9 cellular contexts compared by ENCODE assay signal in genomic region chr11:76629853-76630599, GRCh38. TPM values are rescaled to one million over a fixed set of nuclear protein-coding genes. Genes with fewer than 3 reads are reported as not detected.
A peak's percentile ranks its signal among the peaks of the same experiment; 100 is the strongest.
DNase-seq lines count a peak whose midpoint lies in the region; ATAC-seq, FAIRE-seq and TF ChIP-seq lines count a peak whose summit lies in the region.
"Had no signal": no experiment of that assay in that cellular context is flagged by ENCODE, and none has a peak within 500 bp of the region (broad histone marks: within the 10 kb centered on the region; RNA-seq: fewer than 3 reads in every experiment).

No MANE protein-coding gene starts in this region.

- no peaks in the 10 kb centered on the region for H3K36me3 ChIP-seq in astrocyte (ENCODE audit: insufficient read depth, low read length)
- no peaks in the 10 kb centered on the region for H3K36me3 ChIP-seq in right lobe of liver
- H3K36me3 ChIP-seq in transverse colon = no peaks in the 10 kb centered on the region
- H3K36me3 ChIP-seq in effector memory CD4-positive, alpha-beta T cell (ENCODE audit: control insufficient read depth, insufficient read depth, low read length) = no peaks in the 10 kb centered on the region
- H3K36me3 ChIP-seq in A673 (ENCODE audit: insufficient read depth, low read length, poor library complexity, severe bottlenecking) = no peaks in the 10 kb centered on the region

- peak; percentile 75 to 86 (median 84) for ATAC-seq in right lobe of liver

- POLR2A ChIA-PET in activated CD4-positive, alpha-beta T cell treated with anti-CD3 and anti-CD28 coated beads, Interleukin-2, amount 10 ng/mL, durations not matched to agents 7 days and 5 days (lab: Charles Lee) = no interaction called here
- POLR2A ChIA-PET in A673 (lab: Charles Lee; ENCODE audit: low non-redundant PET) = interaction anchor here (0.6 kb wide), 1 partner anchor 398 kb away, joined by 3 read pairs; no protein-coding TSS in a partner anchor

- peak; percentile 22 for DNase-seq in activated CD4-positive, alpha-beta T cell treated with anti-CD3 and anti-CD28 coated beads for 48 hours
- DNase-seq in activated CD4-positive, alpha-beta T cell treated with anti-CD3 and anti-CD28 coated beads, Interleukin-2, amount 10 ng/mL, durations not matched to agents 7 days and 5 days = no peak
- no peak for DNase-seq in astrocyte (ENCODE audit: low read depth)
- peak; percentile 71 to 76 (median 75) for DNase-seq in right lobe of liver
- peak; percentile 66 for DNase-seq in transverse colon
- no peak for DNase-seq in effector memory CD4-positive, alpha-beta T cell
- DNase-seq in erythroblast (lab: John Stamatoyannopoulos, UW) = no peak
- DNase-seq in A673 (ENCODE audit: low spot score) = no peak

- no TSS peak for BruUV-seq in A673 (replicated peaks; lab: Mats Ljungman, UMichigan)

- no peak for TF ChIP-seq CTCF in astrocyte (IDR thresholded peaks at IDR 0.05; ENCODE audit: insufficient read depth, low read depth, low read length)
- peak in 1 of 4 donors; percentile 9 for TF ChIP-seq CTCF in right lobe of liver (IDR thresholded peaks at IDR 0.05)
- TF ChIP-seq CTCF in transverse colon (IDR thresholded peaks at IDR 0.05) = peak in 2 of 5 experiments; percentile 7 to 26
- no peak for TF ChIP-seq CTCF in A673 (conservative IDR thresholded peaks at IDR 0.05; ENCODE audit: low read depth, low read length)

- peak overlapping the region; percentile 13 for H2AFZ ChIP-seq in astrocyte (ENCODE audit: low read depth, low read length)

- 43% methylated on average over 10 of the region's 11 CpGs for WGBS in right lobe of liver (ENCODE audit: insufficient coverage, low coverage, low lambda C conversion rate, missing lambda C conversion rate)
- WGBS in transverse colon (ENCODE audit: low coverage in 1 of 2), 2 donors = 10 to 24% methylated on average over 2 to 11 of the region's 11 CpGs

- no peak overlapping the region for H3K27ac Mint-ChIP-seq in activated CD4-positive, alpha-beta T cell treated with anti-CD3 and anti-CD28 coated beads, Interleukin-2, amount 10 ng/mL, durations not matched to agents 7 days and 5 days
- H3K27ac Mint-ChIP-seq in astrocyte (ENCODE audit: unreplicated experiment) = no peak overlapping the region

- no peak for TF ChIP-seq EP300 in transverse colon (IDR thresholded peaks at IDR 0.05; ENCODE audit: low read depth)

- CTCF ChIA-PET in activated CD4-positive, alpha-beta T cell treated with anti-CD3 and anti-CD28 coated beads, Interleukin-2, amount 10 ng/mL, durations not matched to agents 7 days and 5 days (lab: Charles Lee) = interaction anchor here (0.8 kb wide), 2 partner anchors 12 to 25 kb away, joined by 3 read pairs; no protein-coding TSS in a partner anchor
- CTCF ChIA-PET in A673 (lab: Charles Lee) = no interaction called here

- H3K27me3 Mint-ChIP-seq in activated CD4-positive, alpha-beta T cell treated with anti-CD3 and anti-CD28 coated beads, Interleukin-2, amount 10 ng/mL, durations not matched to agents 7 days and 5 days = peaks cover 17% of the 10 kb centered on the region
- H3K27me3 Mint-ChIP-seq in astrocyte (ENCODE audit: low read depth, unreplicated experiment) = peaks cover 7% of the 10 kb centered on the region

- peaks cover 9% of the 10 kb centered on the region for H3K36me3 Mint-ChIP-seq in activated CD4-positive, alpha-beta T cell treated with anti-CD3 and anti-CD28 coated beads, Interleukin-2, amount 10 ng/mL, durations not matched to agents 7 days and 5 days (ENCODE audit: low read depth)
- H3K36me3 Mint-ChIP-seq in astrocyte (ENCODE audit: low read depth, unreplicated experiment) = peaks cover 7% of the 10 kb centered on the region

- H3K9ac ChIP-seq in astrocyte (ENCODE audit: low read length) = no peak overlapping the region

- H3K27me3 ChIP-seq in astrocyte (ENCODE audit: insufficient read depth, low read length) = no peaks in the 10 kb centered on the region
- H3K27me3 ChIP-seq in right lobe of liver = no peaks in the 10 kb centered on the region
- H3K27me3 ChIP-seq in transverse colon = no peaks in the 10 kb centered on the region
- no peaks in the 10 kb centered on the region for H3K27me3 ChIP-seq in effector memory CD4-positive, alpha-beta T cell (replicated peaks; ENCODE audit: control insufficient read depth, insufficient read depth, low read length, poor library complexity, severe bottlenecking)
- no peaks in the 10 kb centered on the region for H3K27me3 ChIP-seq in A673 (replicated peaks; ENCODE audit: insufficient read depth, low read depth, low read length, poor library complexity)

- H3K4me1 ChIP-seq in astrocyte (ENCODE audit: insufficient read depth, low read length) (peaks cover 16% of the 10 kb centered on the region), right lobe of liver (peaks cover 0 to 4% (median 0%) of the 10 kb centered on the region in 4 donors), transverse colon (peaks cover 0 to 33% (median 14%) of the 10 kb centered on the region in 4 donors), A673 (ENCODE audit: insufficient read depth, low read length, poor library complexity, severe bottlenecking) (no peaks in the 10 kb centered on the region)
- no peaks in the 10 kb centered on the region for H3K4me1 ChIP-seq in effector memory CD4-positive, alpha-beta T cell (ENCODE audit: control insufficient read depth, insufficient read depth, low read length, poor library complexity, severe bottlenecking)

- no peak overlapping the region for H3K4me3 Mint-ChIP-seq in activated CD4-positive, alpha-beta T cell treated with anti-CD3 and anti-CD28 coated beads, Interleukin-2, amount 10 ng/mL, durations not matched to agents 7 days and 5 days
- H3K4me3 Mint-ChIP-seq in astrocyte (ENCODE audit: unreplicated experiment) = no peak overlapping the region

- H3K4me3 ChIP-seq in astrocyte (ENCODE audit: insufficient read depth, low read depth, low read length) (no peak overlapping the region), right lobe of liver (no peak overlapping the region), transverse colon (no peak overlapping the region), A673 (ENCODE audit: low read depth, low read length, poor library complexity, severe bottlenecking) (no peak overlapping the region)
- H3K4me3 ChIP-seq in effector memory CD4-positive, alpha-beta T cell (ENCODE audit: insufficient read depth, low read depth, low read length, poor library complexity, severe bottlenecking) = no peak overlapping the region

- no peaks in the 10 kb centered on the region for H3K79me2 ChIP-seq in astrocyte (ENCODE audit: insufficient read depth, low read length)

- intact Hi-C loops in right lobe of liver (cut with DNase I) = no loop called here
- intact Hi-C loops in transverse colon (cut with DNase I; ENCODE audit: low total_unique reads) = no loop called here
- intact Hi-C loops in A673 (cut with micrococcal nuclease; ENCODE audit: unreplicated experiment) = no loop called here

- no peak for FAIRE-seq in astrocyte (lab: Jason Lieb, UNC)

- H3K4me2 ChIP-seq in astrocyte (ENCODE audit: low read length) = no peak overlapping the region

- H3K27ac ChIP-seq in astrocyte (ENCODE audit: low read depth, low read length) = no peak overlapping the region
- peak overlapping the region; percentile 65 to 88 (median 67) for H3K27ac ChIP-seq in right lobe of liver
- H3K27ac ChIP-seq in transverse colon = peak overlapping the region; percentile 66 to 73 (median 70)
- no peak overlapping the region for H3K27ac ChIP-seq in effector memory CD4-positive, alpha-beta T cell (ENCODE audit: insufficient read depth, low read length, poor library complexity, severe bottlenecking)
- H3K27ac ChIP-seq in A673 (ENCODE audit: low read depth, low read length, poor library complexity, severe bottlenecking) = no peak overlapping the region
- H3K27ac ChIP-seq: C4-2B had no signal

- in situ Hi-C loops in transverse colon (cut with MboI; ENCODE audit: low pct_ligation_motif_present in 1 of 4, low pct_unique_long_range_greater_than_20kb in 1 of 4, low sequenced_read_pairs in 3 of 4) = no loop called here

- H3K9me3 Mint-ChIP-seq in activated CD4-positive, alpha-beta T cell treated with anti-CD3 and anti-CD28 coated beads, Interleukin-2, amount 10 ng/mL, durations not matched to agents 7 days and 5 days = peaks cover 11% of the 10 kb centered on the region
- peaks cover 16% of the 10 kb centered on the region for H3K9me3 Mint-ChIP-seq in astrocyte (ENCODE audit: unreplicated experiment)

- H3K9me3 ChIP-seq in astrocyte (ENCODE audit: insufficient read depth, low read depth, low read length) (peaks cover 2% of the 10 kb centered on the region), right lobe of liver (peaks cover 0 to 3% (median 0%) of the 10 kb centered on the region in 4 donors), transverse colon (no peaks in the 10 kb centered on the region), A673 (ENCODE audit: low read depth, low read length, poor library complexity, severe bottlenecking) (no peaks in the 10 kb centered on the region)
- no peaks in the 10 kb centered on the region for H3K9me3 ChIP-seq in effector memory CD4-positive, alpha-beta T cell (ENCODE audit: control insufficient read depth, low read length)

- TF ChIP-seq POLR2A in right lobe of liver (IDR thresholded peaks at IDR 0.05) (no peak), transverse colon (IDR thresholded peaks at IDR 0.05) (no peak), erythroblast (IDR thresholded peaks at IDR 0.05; ENCODE audit: low read length) (no peak)

- peaks cover 44% of the 10 kb centered on the region for H3K4me1 Mint-ChIP-seq in activated CD4-positive, alpha-beta T cell treated with anti-CD3 and anti-CD28 coated beads, Interleukin-2, amount 10 ng/mL, durations not matched to agents 7 days and 5 days
- H3K4me1 Mint-ChIP-seq in astrocyte (ENCODE audit: low read depth, unreplicated experiment) = no peaks in the 10 kb centered on the region

- H4K20me1 ChIP-seq in astrocyte (ENCODE audit: insufficient read depth, low read length) = no peaks in the 10 kb centered on the region

RNA-seq across cellular contexts. Expression of gene LRRC32, which starts 40.5 kb away (rescaled TPM):
- total RNA-seq in activated CD4-positive, alpha-beta T cell treated with anti-CD3 and anti-CD28 coated beads, Interleukin-2, amount 10 ng/mL, durations not matched to agents 7 days and 5 days = under 1 TPM; 0.82 to 0.87 TPM
- 24.4 and 43.7 TPM in 2 replicates for total RNA-seq in astrocyte
- 10 to 100 TPM in 4 of 6 experiments, 1 to 10 TPM in 2; 7.4 to 19.5 (median 14.5) TPM for total RNA-seq in right lobe of liver
- 10 to 100 TPM in 1 of 4 donors, 1 to 10 TPM in 3; 5.1 to 11.5 (median 9.1) TPM for total RNA-seq in transverse colon
- not detected in 2 replicates for total RNA-seq in A673 (2021)

Comparison
In these comparisons a context has a peak if more than half of its experiments do, and no peak if none do; other contexts are left out.
1. DNase-seq: peak in activated CD4-positive, alpha-beta T cell treated with anti-CD3 and anti-CD28 coated beads for 48 hours (single experiment), right lobe of liver (3 of 3) and transverse colon (single experiment); none in activated CD4-positive, alpha-beta T cell treated with anti-CD3 and anti-CD28 coated beads, Interleukin-2, amount 10 ng/mL, durations not matched to agents 7 days and 5 days (single experiment), astrocyte (single experiment), effector memory CD4-positive, alpha-beta T cell (0 of 3), erythroblast (0 of 2) and A673 (single experiment).
2. H3K27ac ChIP-seq: peak in right lobe of liver (3 of 3) and transverse colon (4 of 4); none in astrocyte (single experiment), effector memory CD4-positive, alpha-beta T cell (single experiment) and A673 (single experiment).